Comparison of ENCODE assay signal across 18 cellular contexts in genomic region chr2:211901226-211901625, GRCh38.
DNase-seq lines count a peak whose midpoint lies in the region; ATAC-seq and TF ChIP-seq lines count a peak whose summit lies in the region.
"Had no signal": no experiment of that assay in that cellular context is flagged by ENCODE, and none has a peak within 500 bp of the region (broad histone marks: within the 10 kb centered on the region; RNA-seq: fewer than 3 reads in every experiment).

No MANE protein-coding gene starts in this region.

- POLR2A ChIA-PET in activated CD8-positive, alpha-beta T cell treated with anti-CD3 and anti-CD28 coated beads for 36 hours (lab: Charles Lee): no interaction called here

- H3K27ac Mint-ChIP-seq in activated CD8-positive, alpha-beta T cell treated with anti-CD3 and anti-CD28 coated beads for 36 hours: no peak overlapping the region
- H3K27ac Mint-ChIP-seq: CD4-positive, CD25-positive, alpha-beta regulatory T cell; IgD-negative memory B cell had no signal

- no peaks in the 10 kb centered on the region for H3K27me3 ChIP-seq in right atrium auricular region
- H3K27me3 ChIP-seq: BE2C, Peyer's patch had no signal

- no peaks in the 10 kb centered on the region for H3K9me3 Mint-ChIP-seq in activated CD8-positive, alpha-beta T cell treated with anti-CD3 and anti-CD28 coated beads for 36 hours
- H3K9me3 Mint-ChIP-seq: IgD-negative memory B cell had no signal

- no peaks in the 10 kb centered on the region for H3K36me3 ChIP-seq in right atrium auricular region
- H3K36me3 ChIP-seq: BE2C, Peyer's patch had no signal

- no peaks in the 10 kb centered on the region for H3K27me3 Mint-ChIP-seq in activated CD8-positive, alpha-beta T cell treated with anti-CD3 and anti-CD28 coated beads for 36 hours
- H3K27me3 Mint-ChIP-seq: CD4-positive, CD25-positive, alpha-beta regulatory T cell; IgD-negative memory B cell had no signal

- no peaks in the 10 kb centered on the region for H3K9me3 ChIP-seq in right atrium auricular region
- H3K9me3 ChIP-seq: BE2C, Caco-2, Peyer's patch had no signal

- no peak for TF ChIP-seq CTCF in right atrium auricular region (IDR thresholded peaks at IDR 0.05)
- TF ChIP-seq CTCF in activated CD8-positive, alpha-beta T cell treated with anti-CD3 and anti-CD28 coated beads for 36 hours (IDR thresholded peaks at IDR 0.05): no peak

- ATAC-seq in Right ventricle myocardium inferior (peak; percentile 53), GM21526 (IDR thresholded peaks at IDR 0.05; ENCODE audit: low FRiP score, unreplicated experiment) (no peak), HG03354 (IDR thresholded peaks at IDR 0.05; ENCODE audit: poor library complexity, severe bottlenecking, unreplicated experiment) (no peak)
- no peak for ATAC-seq in activated CD8-positive, alpha-beta T cell treated with anti-CD3 and anti-CD28 coated beads for 36 hours

- peaks cover 0 to 4% of the 10 kb centered on the region in 2 donors for H3K4me1 ChIP-seq in right atrium auricular region
- H3K4me1 ChIP-seq: Caco-2, Peyer's patch had no signal

- H3K27ac ChIP-seq in right atrium auricular region: peak overlapping the region; percentile 52 to 82
- H3K27ac ChIP-seq: Peyer's patch had no signal

- H3K4me3 Mint-ChIP-seq in activated CD8-positive, alpha-beta T cell treated with anti-CD3 and anti-CD28 coated beads for 36 hours: no peak overlapping the region
- H3K4me3 Mint-ChIP-seq: CD4-positive, CD25-positive, alpha-beta regulatory T cell; IgD-negative memory B cell had no signal

- H3K4me3 ChIP-seq in right atrium auricular region: no peak overlapping the region
- H3K4me3 ChIP-seq: Peyer's patch had no signal

- H3K36me3 Mint-ChIP-seq in activated CD8-positive, alpha-beta T cell treated with anti-CD3 and anti-CD28 coated beads for 36 hours (ENCODE audit: low read depth): no peaks in the 10 kb centered on the region
- H3K36me3 Mint-ChIP-seq: CD4-positive, CD25-positive, alpha-beta regulatory T cell; IgD-negative memory B cell had no signal

- no peak for DNase-seq in Right ventricle myocardium inferior (ENCODE audit: missing footprints)
- no peak for DNase-seq in cardiac septum (ENCODE audit: low spot score)
- DNase-seq in cerebellar cortex (ENCODE audit: low spot score): peak; percentile 91
- DNase-seq in right atrium auricular region (ENCODE audit: low spot score): no peak
- DNase-seq in activated CD8-positive, alpha-beta T cell treated with anti-CD3 and anti-CD28 coated beads for 36 hours: no peak
- DNase-seq in NCI-H2029 (lab: John Stamatoyannopoulos, UW): no peak
- DNase-seq: BE2C; Caco-2; CD4-positive, CD25-positive, alpha-beta regulatory T cell; Karpas-422; NCI-H1436; NCI-H345; NCI-H526 treated with DMSO at 0.1 percent for 48 hours; NK-92 treated with Interleukin-12 subunit alpha and Interleukin-12 subunit beta, amount 100 ng/mL, for 24 hours; Peyer's patch had no signal

- CTCF ChIA-PET in activated CD8-positive, alpha-beta T cell treated with anti-CD3 and anti-CD28 coated beads for 36 hours (lab: Charles Lee): no interaction called here

- intact Hi-C loops in Right ventricle myocardium inferior (cut with DNase I): loop anchor here (5.0 kb wide), 1 partner anchor 636 kb away; the partner anchor contains the start of gene ERBB4
- intact Hi-C loops in cardiac septum (cut with DNase I): no loop called here
- intact Hi-C loops in activated CD8-positive, alpha-beta T cell treated with anti-CD3 and anti-CD28 coated beads for 36 hours (cut with micrococcal nuclease): no loop called here

- H3K4me1 Mint-ChIP-seq in activated CD8-positive, alpha-beta T cell treated with anti-CD3 and anti-CD28 coated beads for 36 hours (ENCODE audit: low read depth): no peaks in the 10 kb centered on the region
- H3K4me1 Mint-ChIP-seq: CD4-positive, CD25-positive, alpha-beta regulatory T cell; IgD-negative memory B cell had no signal
